ENCODE assay signal across 9 cellular contexts in genomic region chr3:152377184-152377570, GRCh38.
DNase-seq lines count a peak whose midpoint lies in the region; ATAC-seq and TF ChIP-seq lines count a peak whose summit lies in the region.
"Had no signal": no experiment of that assay in that cellular context is flagged by ENCODE, and none has a peak within 500 bp of the region (broad histone marks: within the 10 kb centered on the region; RNA-seq: fewer than 3 reads in every experiment).

No MANE protein-coding gene starts in this region.

- POLR2A ChIA-PET in activated CD8-positive, alpha-beta T cell treated with anti-CD3 and anti-CD28 coated beads for 36 hours (lab: Charles Lee): no interaction called here
- POLR2A ChIA-PET in activated CD8-positive, alpha-beta T cell treated with anti-CD3 and anti-CD28 coated beads, Interleukin-2, amount 10 ng/mL, durations not matched to agents 7 days and 5 days (lab: Charles Lee): interaction anchor here (0.6 kb wide), 1 partner anchor 94 kb away, joined by 3 read pairs; no protein-coding TSS in a partner anchor

- no peak for ATAC-seq in activated CD8-positive, alpha-beta T cell treated with anti-CD3 and anti-CD28 coated beads for 36 hours
- no peak for ATAC-seq in activated CD8-positive, alpha-beta T cell treated with anti-CD3 and anti-CD28 coated beads, Interleukin-2, amount 10 ng/mL, durations not matched to agents 7 days and 5 days
- peak; percentile 16 for ATAC-seq in HG03025 (IDR thresholded peaks at IDR 0.05; ENCODE audit: low FRiP score, unreplicated experiment)
- no peak for ATAC-seq in HG03521 (IDR thresholded peaks at IDR 0.05; ENCODE audit: unreplicated experiment)
- ATAC-seq: HepG2 had no signal

- H3K4me3 ChIP-seq in brain microvascular endothelial cell (ENCODE audit: low read depth, low read length): no peak overlapping the region

- H3K36me3 ChIP-seq in brain microvascular endothelial cell (replicated peaks): no peaks in the 10 kb centered on the region

- CTCF ChIA-PET in activated CD8-positive, alpha-beta T cell treated with anti-CD3 and anti-CD28 coated beads for 36 hours (lab: Charles Lee): interaction anchor here (1.6 kb wide), 1 partner anchor 14 kb away, joined by 3 read pairs; no protein-coding TSS in a partner anchor
- CTCF ChIA-PET in activated CD8-positive, alpha-beta T cell treated with anti-CD3 and anti-CD28 coated beads, Interleukin-2, amount 10 ng/mL, durations not matched to agents 7 days and 5 days (lab: Charles Lee): no interaction called here

- in situ Hi-C loops in brain microvascular endothelial cell (cut with HindIII; ENCODE audit: low pct_ligation_motif_present, low sequenced_read_pairs): no loop called here

- no peak overlapping the region for H3K4me3 Mint-ChIP-seq in activated CD8-positive, alpha-beta T cell treated with anti-CD3 and anti-CD28 coated beads for 36 hours
- no peak overlapping the region for H3K4me3 Mint-ChIP-seq in activated CD8-positive, alpha-beta T cell treated with anti-CD3 and anti-CD28 coated beads, Interleukin-2, amount 10 ng/mL, durations not matched to agents 7 days and 5 days

- H3K27ac Mint-ChIP-seq in activated CD8-positive, alpha-beta T cell treated with anti-CD3 and anti-CD28 coated beads for 36 hours: peak overlapping the region; percentile 87
- no peak overlapping the region for H3K27ac Mint-ChIP-seq in activated CD8-positive, alpha-beta T cell treated with anti-CD3 and anti-CD28 coated beads, Interleukin-2, amount 10 ng/mL, durations not matched to agents 7 days and 5 days

- peaks cover 74% of the 10 kb centered on the region for H3K4me1 Mint-ChIP-seq in activated CD8-positive, alpha-beta T cell treated with anti-CD3 and anti-CD28 coated beads for 36 hours (ENCODE audit: low read depth)
- peaks cover 45% of the 10 kb centered on the region for H3K4me1 Mint-ChIP-seq in activated CD8-positive, alpha-beta T cell treated with anti-CD3 and anti-CD28 coated beads, Interleukin-2, amount 10 ng/mL, durations not matched to agents 7 days and 5 days (ENCODE audit: low read depth)

- TF ChIP-seq CTCF in activated CD8-positive, alpha-beta T cell treated with anti-CD3 and anti-CD28 coated beads for 36 hours (IDR thresholded peaks at IDR 0.05): no peak
- TF ChIP-seq CTCF in brain microvascular endothelial cell (IDR thresholded peaks at IDR 0.05; ENCODE audit: low read depth, low read length, missing control alignments): no peak

- no peaks in the 10 kb centered on the region for H3K27me3 Mint-ChIP-seq in activated CD8-positive, alpha-beta T cell treated with anti-CD3 and anti-CD28 coated beads for 36 hours
- no peaks in the 10 kb centered on the region for H3K27me3 Mint-ChIP-seq in activated CD8-positive, alpha-beta T cell treated with anti-CD3 and anti-CD28 coated beads, Interleukin-2, amount 10 ng/mL, durations not matched to agents 7 days and 5 days (ENCODE audit: low read depth)

- H3K9me3 Mint-ChIP-seq in activated CD8-positive, alpha-beta T cell treated with anti-CD3 and anti-CD28 coated beads for 36 hours: peaks cover 6% of the 10 kb centered on the region
- H3K9me3 Mint-ChIP-seq in activated CD8-positive, alpha-beta T cell treated with anti-CD3 and anti-CD28 coated beads, Interleukin-2, amount 10 ng/mL, durations not matched to agents 7 days and 5 days (ENCODE audit: insufficient read depth): no peaks in the 10 kb centered on the region

- intact Hi-C loops in activated CD8-positive, alpha-beta T cell treated with anti-CD3 and anti-CD28 coated beads for 36 hours (cut with micrococcal nuclease): no loop called here

- peak overlapping the region; percentile 31 for H3K27ac ChIP-seq in brain microvascular endothelial cell
- peak overlapping the region; percentile 81 for H3K27ac ChIP-seq in temporal lobe (ENCODE audit: low read depth, low read length)

- peaks cover 52% of the 10 kb centered on the region for H3K36me3 Mint-ChIP-seq in activated CD8-positive, alpha-beta T cell treated with anti-CD3 and anti-CD28 coated beads for 36 hours (ENCODE audit: low read depth)
- H3K36me3 Mint-ChIP-seq in activated CD8-positive, alpha-beta T cell treated with anti-CD3 and anti-CD28 coated beads, Interleukin-2, amount 10 ng/mL, durations not matched to agents 7 days and 5 days (ENCODE audit: low read depth): peaks cover 47% of the 10 kb centered on the region

- no peak for DNase-seq in activated CD8-positive, alpha-beta T cell treated with anti-CD3 and anti-CD28 coated beads for 36 hours
- no peak for DNase-seq in activated CD8-positive, alpha-beta T cell treated with anti-CD3 and anti-CD28 coated beads, Interleukin-2, amount 10 ng/mL, durations not matched to agents 7 days and 5 days
- DNase-seq in brain microvascular endothelial cell (no peak), iPS-NIHi7 (ENCODE audit: extremely low spot score) (no peak), NCI-H2171 (lab: John Stamatoyannopoulos, UW) (no peak)

- no peaks in the 10 kb centered on the region for H3K27me3 ChIP-seq in brain microvascular endothelial cell (replicated peaks)
